ENCODE assay signal across 8 cellular contexts in the genomic region with DNA sequence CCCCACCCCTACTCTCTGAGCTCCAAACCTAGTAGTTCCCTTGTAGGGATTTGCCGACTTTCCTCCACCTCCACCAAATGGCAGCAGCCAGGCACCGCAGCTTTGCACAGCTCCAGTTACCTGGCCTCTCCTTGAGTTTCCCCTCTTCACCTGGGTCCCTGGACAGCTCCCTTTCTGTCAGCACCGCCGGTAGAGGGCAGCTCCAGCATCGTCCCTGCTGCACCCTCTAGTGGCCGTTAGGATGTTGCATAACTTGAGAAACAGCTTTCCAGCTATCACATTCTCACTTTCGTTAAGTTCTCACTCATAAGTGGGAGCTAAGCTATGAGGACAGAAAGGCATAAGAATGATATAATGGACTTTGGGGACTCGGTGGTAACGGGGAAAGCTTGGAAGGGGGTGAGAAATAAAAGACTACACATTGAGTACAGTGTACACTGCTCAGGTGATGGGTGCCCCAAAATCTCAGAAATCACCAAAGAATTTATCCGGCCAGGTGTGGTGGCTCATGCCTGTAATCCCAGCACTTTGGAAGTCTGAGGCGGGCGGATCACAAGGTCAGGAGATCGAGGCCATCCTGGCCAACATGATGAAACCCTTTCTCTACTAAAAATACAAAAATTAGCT.
DNase-seq lines count a peak whose midpoint lies in the region; TF ChIP-seq lines count a peak whose summit lies in the region.

No MANE protein-coding gene starts in this region.

- H3K27ac Mint-ChIP-seq in activated T-helper 2 cell treated with anti-CD3 and anti-CD28 coated beads, Interferon-gamma antibody, Interleukin-2, Interleukin-4, amounts not matched to agents 10 μg/mL and 5 μg/mL and 100 μg/mL, durations not matched to agents 14 hours and 24 hours and 36 hours: no peak overlapping the region

- no peak overlapping the region for H3K4me3 Mint-ChIP-seq in activated T-helper 2 cell treated with anti-CD3 and anti-CD28 coated beads, Interferon-gamma antibody, Interleukin-2, Interleukin-4, amounts not matched to agents 10 μg/mL and 5 μg/mL and 100 μg/mL, durations not matched to agents 14 hours and 24 hours and 36 hours (ENCODE audit: low read depth)

- no peak overlapping the region for H3K27ac ChIP-seq in parathyroid adenoma

- intact Hi-C loops in activated T-helper 2 cell treated with anti-CD3 and anti-CD28 coated beads, Interferon-gamma antibody, Interleukin-2, Interleukin-4, amounts not matched to agents 10 μg/mL and 5 μg/mL and 100 μg/mL, durations not matched to agents 14 hours and 24 hours and 36 hours (cut with micrococcal nuclease): loop anchor here (2.0 kb wide), 1 partner anchor 117 kb away; no protein-coding TSS in a partner anchor

- H3K4me3 ChIP-seq in HAP-1 (no peak overlapping the region), Loucy (ENCODE audit: low read length, poor library complexity, severe bottlenecking) (no peak overlapping the region), parathyroid adenoma (ENCODE audit: low read depth, low read length) (no peak overlapping the region)

- H3K79me2 ChIP-seq in Loucy (ENCODE audit: insufficient read depth, low read length): no peaks in the 10 kb centered on the region
- no peaks in the 10 kb centered on the region for H3K79me2 ChIP-seq in parathyroid adenoma

- peaks cover 30% of the 10 kb centered on the region for H3K27me3 ChIP-seq in HAP-1 (ENCODE audit: low read depth)
- H3K27me3 ChIP-seq in Loucy (ENCODE audit: insufficient read depth, low read length, poor library complexity, severe bottlenecking): no peaks in the 10 kb centered on the region
- no peaks in the 10 kb centered on the region for H3K27me3 ChIP-seq in parathyroid adenoma (ENCODE audit: control insufficient read depth, insufficient read depth, low read length)

- H3K9me2 ChIP-seq in Loucy (replicated peaks; ENCODE audit: low read depth, low read length): no peaks in the 10 kb centered on the region

- no peaks in the 10 kb centered on the region for H3K36me3 Mint-ChIP-seq in activated T-helper 2 cell treated with anti-CD3 and anti-CD28 coated beads, Interferon-gamma antibody, Interleukin-2, Interleukin-4, amounts not matched to agents 10 μg/mL and 5 μg/mL and 100 μg/mL, durations not matched to agents 14 hours and 24 hours and 36 hours (ENCODE audit: low read depth)

- peaks cover 3% of the 10 kb centered on the region for H3K27me3 Mint-ChIP-seq in activated T-helper 2 cell treated with anti-CD3 and anti-CD28 coated beads, Interferon-gamma antibody, Interleukin-2, Interleukin-4, amounts not matched to agents 10 μg/mL and 5 μg/mL and 100 μg/mL, durations not matched to agents 14 hours and 24 hours and 36 hours (ENCODE audit: low read depth)

- H3K9me3 ChIP-seq in HAP-1 (no peaks in the 10 kb centered on the region), Loucy (ENCODE audit: insufficient read depth, low read depth, low read length) (no peaks in the 10 kb centered on the region), parathyroid adenoma (ENCODE audit: control insufficient read depth, low read length) (no peaks in the 10 kb centered on the region)

- no peaks in the 10 kb centered on the region for H4K20me1 ChIP-seq in Loucy (ENCODE audit: insufficient read depth, low read length, poor library complexity, severe bottlenecking)

- H3K4me1 Mint-ChIP-seq in activated T-helper 2 cell treated with anti-CD3 and anti-CD28 coated beads, Interferon-gamma antibody, Interleukin-2, Interleukin-4, amounts not matched to agents 10 μg/mL and 5 μg/mL and 100 μg/mL, durations not matched to agents 14 hours and 24 hours and 36 hours (ENCODE audit: low read depth): no peaks in the 10 kb centered on the region

- H3F3A ChIP-seq in Loucy (ENCODE audit: low read depth): no peaks in the 10 kb centered on the region

- H3K36me3 ChIP-seq in HAP-1 (replicated peaks) (no peaks in the 10 kb centered on the region), Loucy (ENCODE audit: insufficient read depth, low read length) (no peaks in the 10 kb centered on the region), parathyroid adenoma (ENCODE audit: control insufficient read depth, insufficient read depth, low read length) (no peaks in the 10 kb centered on the region)

- H3K9ac ChIP-seq in Loucy (ENCODE audit: low read depth, low read length, poor library complexity, severe bottlenecking) (no peak overlapping the region), parathyroid adenoma (no peak overlapping the region)

- H3K4me1 ChIP-seq in HAP-1 (no peaks in the 10 kb centered on the region), Loucy (ENCODE audit: insufficient read depth, low read length, poor library complexity, severe bottlenecking) (peaks cover 7% of the 10 kb centered on the region), parathyroid adenoma (no peaks in the 10 kb centered on the region)

- TF ChIP-seq CTCF in Loucy (conservative IDR thresholded peaks at IDR 0.05; ENCODE audit: low read length): peak; percentile 99
- TF ChIP-seq CTCF in parathyroid adenoma (IDR thresholded peaks at IDR 0.05): peak; percentile 84

- H2AFZ ChIP-seq in Loucy (ENCODE audit: low read length) (no peak overlapping the region), parathyroid adenoma (no peak overlapping the region)

- H3K4me2 ChIP-seq in Loucy (ENCODE audit: low read depth, low read length, poor library complexity, severe bottlenecking) (no peak overlapping the region), parathyroid adenoma (ENCODE audit: low read length) (no peak overlapping the region)

- H3K9me3 Mint-ChIP-seq in activated T-helper 2 cell treated with anti-CD3 and anti-CD28 coated beads, Interferon-gamma antibody, Interleukin-2, Interleukin-4, amounts not matched to agents 10 μg/mL and 5 μg/mL and 100 μg/mL, durations not matched to agents 14 hours and 24 hours and 36 hours: no peaks in the 10 kb centered on the region

- DNase-seq in GM03348 (ENCODE audit: low spot score) (peak; percentile 87), HAP-1 (ENCODE audit: low spot score in 2 of 2) (peak; percentile 71 to 84), RKO (ENCODE audit: low spot score) (peak; percentile 75), germinal center (ENCODE audit: low spot score) (peak; percentile 69), ureter (ENCODE audit: low spot score) (peak; percentile 80)
- peak; percentile 41 for DNase-seq in activated T-helper 2 cell treated with anti-CD3 and anti-CD28 coated beads, Interferon-gamma antibody, Interleukin-2, Interleukin-4, amounts not matched to agents 10 μg/mL and 5 μg/mL and 100 μg/mL, durations not matched to agents 14 hours and 24 hours and 36 hours (ENCODE audit: low spot score)

- in situ Hi-C loops in HAP-1 (cut with MboI; ENCODE audit: low sequenced_read_pairs): loop anchor here (10.0 to 25.0 kb wide), 2 partner anchors 113 to 306 kb away; a partner anchor contains a TSS
